Comparison of ENCODE assay signal across 13 cellular contexts in the genomic region with DNA sequence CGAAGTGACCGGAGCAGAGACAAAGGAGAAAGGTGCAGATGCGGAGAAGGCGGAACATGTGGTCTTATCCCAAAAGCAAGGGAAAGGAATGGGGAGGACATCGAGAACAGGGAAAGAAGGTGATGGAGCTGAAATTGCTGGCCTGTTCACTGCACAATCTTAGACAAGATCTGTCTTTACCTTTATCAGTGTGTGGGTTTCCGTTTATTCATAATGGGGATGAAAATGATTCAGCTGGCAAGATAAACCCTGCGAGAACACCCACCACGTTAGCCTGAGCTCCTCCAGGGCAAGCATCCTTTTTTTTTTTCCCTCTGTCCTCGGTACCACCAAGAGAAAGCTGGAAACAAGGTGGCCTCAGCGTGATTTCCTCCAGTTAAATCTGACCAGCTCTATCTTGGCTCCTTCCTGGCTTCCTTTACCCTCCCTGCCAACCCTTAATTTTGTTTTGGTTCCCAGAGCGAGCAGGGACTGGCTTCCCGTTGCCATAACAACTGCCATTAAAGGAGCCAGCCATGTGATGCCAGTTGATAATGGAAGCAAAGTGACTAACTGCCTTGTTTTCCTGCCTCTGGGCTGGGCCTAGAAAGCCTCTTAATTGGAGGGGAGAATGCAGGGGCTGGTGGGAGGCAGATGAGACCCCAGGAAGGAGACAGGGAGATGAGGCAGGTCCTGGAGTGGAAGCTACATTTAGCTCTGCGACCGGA. TPM values are rescaled to one million over a fixed set of nuclear protein-coding genes. Genes with fewer than 3 reads are reported as not detected.
A peak's percentile ranks its signal among the peaks of the same experiment; 100 is the strongest.
DNase-seq lines count a peak whose midpoint lies in the region; ATAC-seq and TF ChIP-seq lines count a peak whose summit lies in the region.
"Had no signal": no experiment of that assay in that cellular context is flagged by ENCODE, and none has a peak within 500 bp of the region (broad histone marks: within the 10 kb centered on the region; RNA-seq: fewer than 3 reads in every experiment).

No MANE protein-coding gene starts in this region.

- H3K79me2 ChIP-seq in PC-3 (ENCODE audit: low read length): no peaks in the 10 kb centered on the region

- H3K4me3 ChIP-seq in PC-3 (ENCODE audit: low read length) (no peak overlapping the region), right lobe of liver (no peak overlapping the region)
- H3K4me3 ChIP-seq: testis had no signal

- no peaks in the 10 kb centered on the region for H3F3A ChIP-seq in PC-3 (ENCODE audit: low read length, unreplicated experiment)

- H3K9me2 ChIP-seq in PC-3 (replicated peaks; ENCODE audit: low read length): no peaks in the 10 kb centered on the region

- H3K9ac ChIP-seq in PC-3 (ENCODE audit: low read length): no peak overlapping the region
- H3K9ac ChIP-seq: KMS-11 had no signal

- intact Hi-C loops in PC-3 (cut with micrococcal nuclease) (no loop called here), right lobe of liver (cut with DNase I) (no loop called here)

- no peak overlapping the region for H2AFZ ChIP-seq in PC-3 (ENCODE audit: low read length)

- H3K27ac ChIP-seq in PC-3 (ENCODE audit: low read length): no peak overlapping the region
- no peak overlapping the region for H3K27ac ChIP-seq in right lobe of liver
- H3K27ac ChIP-seq: KMS-11, testis had no signal

- peak in 12 of 14 donors; percentile 21 to 89 (median 56) for DNase-seq in C1 segment of cervical spinal cord (lab: John Stamatoyannopoulos, UW)
- DNase-seq in NCI-H1105 (lab: John Stamatoyannopoulos, UW): peak; percentile 76
- DNase-seq in astrocyte of the hippocampus (ENCODE audit: low read depth, low spot score): peak; percentile 43
- peak; percentile 93 for DNase-seq in medulla oblongata (ENCODE audit: extremely low spot score)
- no peak for DNase-seq in NCI-H82 (lab: John Stamatoyannopoulos, UW)
- DNase-seq in PC-3: no peak
- DNase-seq in omental fat pad (ENCODE audit: low spot score): no peak
- DNase-seq in right lobe of liver: no peak
- DNase-seq: CD8-positive, alpha-beta T cell; kidney glomerular epithelial cell; SIG-M5 had no signal

- H3K4me2 ChIP-seq in PC-3 (ENCODE audit: low read length): no peak overlapping the region
- H3K4me2 ChIP-seq: KMS-11 had no signal

- 68% methylated on average over 12 of the region's 14 CpGs for WGBS in right lobe of liver (ENCODE audit: insufficient coverage, low coverage, low lambda C conversion rate, missing lambda C conversion rate)

- H4K20me1 ChIP-seq in PC-3 (ENCODE audit: low read length): no peaks in the 10 kb centered on the region

- H3K4me1 ChIP-seq in PC-3 (ENCODE audit: insufficient read depth, low read length): no peaks in the 10 kb centered on the region
- H3K4me1 ChIP-seq in right lobe of liver: peaks cover 0 to 3% (median 0%) of the 10 kb centered on the region in 4 donors

- H3K9me3 ChIP-seq in PC-3 (ENCODE audit: low read length) (no peaks in the 10 kb centered on the region), right lobe of liver (no peaks in the 10 kb centered on the region)
- H3K9me3 ChIP-seq: testis had no signal

- TF ChIP-seq CTCF in PC-3 (conservative IDR thresholded peaks at IDR 0.05; ENCODE audit: low read depth, low read length) (no peak), omental fat pad (IDR thresholded peaks at IDR 0.05) (no peak), right lobe of liver (IDR thresholded peaks at IDR 0.05) (no peak)

- CTCF ChIA-PET in PC-3 (lab: Charles Lee): interaction anchor here (0.5 kb wide), 1 partner anchor 8 kb away, joined by 3 read pairs; no protein-coding TSS in a partner anchor

- no TSS peak for BruUV-seq in PC-3 (replicated peaks; lab: Mats Ljungman, UMichigan)

- POLR2A ChIA-PET in PC-3 (lab: Charles Lee; ENCODE audit: unreplicated experiment): no interaction called here

- ATAC-seq in PC-3: no peak
- ATAC-seq in omental fat pad (ENCODE audit: low FRiP score): no peak
- no peak for ATAC-seq in right lobe of liver
- ATAC-seq: CD8-positive, alpha-beta T cell had no signal

- no peak for TF ChIP-seq POLR2A in right lobe of liver (IDR thresholded peaks at IDR 0.05)

- H3K27me3 ChIP-seq in PC-3 (ENCODE audit: low read length) (no peaks in the 10 kb centered on the region), right lobe of liver (no peaks in the 10 kb centered on the region)
- H3K27me3 ChIP-seq: testis had no signal

- H3K36me3 ChIP-seq in PC-3 (ENCODE audit: low read depth, low read length) (no peaks in the 10 kb centered on the region), right lobe of liver (no peaks in the 10 kb centered on the region)

RNA-seq across cellular contexts. Expression of gene SGSM1, which starts 4.2 kb away (rescaled TPM):
- 0.29 and 0.35 TPM in 2 replicates for total RNA-seq in PC-3 (2014; rRNA removed)
- total RNA-seq in omental fat pad: 1 to 10 TPM in 1 of 4 donors, under 1 TPM in 3; 0.12 to 2.4 (median 0.62) TPM
- under 1 TPM; 0.11 to 0.78 (median 0.41) TPM for total RNA-seq in right lobe of liver

RNA-seq across cellular contexts. Expression of gene PIWIL3, which starts 35.7 kb away (rescaled TPM):
- total RNA-seq in PC-3 (2014; rRNA removed): not detected in 2 replicates
- not detected for total RNA-seq in omental fat pad
- not detected for total RNA-seq in right lobe of liver
- total RNA-seq: CD8-positive, alpha-beta T cell had no signal

Comparison
In these comparisons a context has a peak if more than half of its experiments do, and no peak if none do; other contexts are left out.
1. DNase-seq: peak in C1 segment of cervical spinal cord (12 of 14), NCI-H1105 (single experiment), astrocyte of the hippocampus (single experiment) and medulla oblongata (single experiment); none in NCI-H82 (single experiment), PC-3 (single experiment), omental fat pad (single experiment) and right lobe of liver (0 of 3).